8 cellular contexts compared by ENCODE assay signal in genomic region chr6:143060354-143060805, GRCh38. TPM values are rescaled to one million over a fixed set of nuclear protein-coding genes. Genes with fewer than 3 reads are reported as not detected.
A peak's percentile ranks its signal among the peaks of the same experiment; 100 is the strongest.
DNase-seq lines count a peak whose midpoint lies in the region; ATAC-seq and TF ChIP-seq lines count a peak whose summit lies in the region.

No MANE protein-coding gene starts in this region.

- intact Hi-C loops in Calu3 (cut with micrococcal nuclease; ENCODE audit: unreplicated experiment) = no loop called here

- H3K9me3 ChIP-seq in neuron (ENCODE audit: low read length) = no peaks in the 10 kb centered on the region

- peaks cover 4% of the 10 kb centered on the region for H3K9me3 Mint-ChIP-seq in Calu3 (ENCODE audit: low read depth, unreplicated experiment)

- H3K4me1 ChIP-seq in foreskin keratinocyte = peaks cover 23% of the 10 kb centered on the region
- H3K4me1 ChIP-seq in neuron (ENCODE audit: insufficient read depth, low read length) = peaks cover 13% of the 10 kb centered on the region

- H3K27me3 Mint-ChIP-seq in Calu3 (ENCODE audit: unreplicated experiment) = no peaks in the 10 kb centered on the region

- peaks cover 24% of the 10 kb centered on the region for H3K36me3 Mint-ChIP-seq in Calu3 (ENCODE audit: insufficient read depth, unreplicated experiment)

- peaks cover 33% of the 10 kb centered on the region for H3K4me1 Mint-ChIP-seq in Calu3 (ENCODE audit: low read depth, unreplicated experiment)

- peak overlapping the region; percentile 89 for H2AFZ ChIP-seq in neuron (ENCODE audit: low read depth, low read length)

- peak overlapping the region; percentile 94 for H3K4me3 Mint-ChIP-seq in Calu3 (ENCODE audit: low read depth, unreplicated experiment)

- POLR2A ChIA-PET in RWPE1 (lab: Yijun Ruan, JAX; ENCODE audit: low non-redundant PET) = interaction anchor here (0.7 to 1.0 kb wide), 2 partner anchors 115 to 780 kb away, joined by 4 to 5 read pairs; no protein-coding TSS in a partner anchor

- BruUV-seq in Calu3 (replicated peaks; lab: Mats Ljungman, UMichigan) = no TSS peak

- no peaks in the 10 kb centered on the region for H3K27me3 ChIP-seq in foreskin keratinocyte
- no peaks in the 10 kb centered on the region for H3K27me3 ChIP-seq in neuron (ENCODE audit: insufficient read depth, low read length)

- DNase-seq in Calu3 (peak; percentile 76), HK-2 (ENCODE audit: unreplicated experiment) (peak; percentile 82), RWPE1 (ENCODE audit: low spot score) (peak; percentile 75), activated gamma-delta T cell treated with Interleukin-2 at 50 U/mL for 16 hours (peak; percentile 67), foreskin keratinocyte (peak; percentile 69 to 78), stromal cell of bone marrow (ENCODE audit: low read depth) (peak; percentile 63)

- CTCF ChIA-PET in Calu3 (lab: Charles Lee) (interaction anchor here (1.3 kb wide), 1 partner anchor 585 kb away, joined by 3 read pairs; no protein-coding TSS in a partner anchor), RWPE1 (lab: Yijun Ruan, JAX) (interaction anchor here (0.6 to 1.1 kb wide), 4 partner anchors 114 to 586 kb away, joined by 3 to 5 read pairs (median 3); no protein-coding TSS in a partner anchor)

- no peaks in the 10 kb centered on the region for H3K36me3 ChIP-seq in neuron (ENCODE audit: insufficient read depth, low read length)

- TF ChIP-seq CTCF in Calu3 (IDR thresholded peaks at IDR 0.05; ENCODE audit: unreplicated experiment) = no peak
- 0 out of 2 replicates have a peak, but pooled peaks have one; percentile 12 for TF ChIP-seq CTCF in RWPE1 (conservative IDR thresholded peaks at IDR 0.05; ENCODE audit: low read depth)
- TF ChIP-seq CTCF in foreskin keratinocyte (conservative IDR thresholded peaks at IDR 0.05) = peak; percentile 45

- peak; percentile 58 for ATAC-seq in GM19463 (IDR thresholded peaks at IDR 0.05; ENCODE audit: unreplicated experiment)
- ATAC-seq in foreskin keratinocyte = peak; percentile 72

- H3K4me3 ChIP-seq in neuron (ENCODE audit: low read length) = peak overlapping the region; percentile 94

- H3K27ac ChIP-seq in RWPE1 (peak overlapping the region; percentile 97), foreskin keratinocyte (peak overlapping the region; percentile 94)

- H3K27ac Mint-ChIP-seq in Calu3 (ENCODE audit: unreplicated experiment) = peak overlapping the region; percentile 98

RNA-seq across cellular contexts. Expression of gene AIG1, which starts 0.3 kb away (rescaled TPM):
- total RNA-seq in Calu3 (2022) = 46.3 and 57.2 TPM in 2 replicates
- total RNA-seq in foreskin keratinocyte = 48.8 and 50.5 TPM in 2 replicates
- 43.5 and 52.5 TPM in 2 replicates for polyA plus RNA-seq in foreskin keratinocyte

Comparison
In these comparisons a context has a peak if more than half of its experiments do, and no peak if none do; other contexts are left out.
1. Peak in every context shown above with its lines: DNase-seq, ATAC-seq, H3K4me3 ChIP-seq and H3K27ac ChIP-seq.